8 cellular contexts compared by ENCODE assay signal in the genomic region with DNA sequence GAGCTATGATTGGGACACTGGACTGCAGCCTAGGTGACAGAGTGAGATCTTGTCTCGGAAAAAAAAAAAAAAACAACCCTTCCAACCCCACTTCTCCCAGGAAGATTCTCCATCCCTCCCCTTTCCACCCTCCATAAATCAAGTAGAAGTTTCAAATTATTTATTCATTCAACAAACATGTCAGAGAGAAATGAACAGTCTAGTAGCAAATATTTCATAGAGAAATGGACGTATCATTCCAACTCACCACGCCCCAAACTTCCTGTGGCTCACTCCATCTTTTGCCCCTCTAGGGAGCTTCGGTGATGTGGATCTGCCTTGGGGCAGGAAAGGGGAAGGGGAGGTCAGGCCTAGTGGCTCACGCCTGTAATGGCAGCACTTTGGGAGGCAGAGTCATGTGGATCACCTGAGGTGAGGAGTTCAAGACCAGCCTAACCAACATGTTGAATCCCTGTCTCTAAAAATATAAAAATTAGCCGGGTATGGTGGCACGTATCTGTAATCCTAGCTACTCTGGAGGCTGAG. TPM values are rescaled to one million over a fixed set of nuclear protein-coding genes. Genes with fewer than 3 reads are reported as not detected.
DNase-seq lines count a peak whose midpoint lies in the region; ATAC-seq and TF ChIP-seq lines count a peak whose summit lies in the region.

No MANE protein-coding gene starts in this region.

- H3K79me2 ChIP-seq in DOHH2 (ENCODE audit: control insufficient read depth, low read length): peaks cover 48% of the 10 kb centered on the region

- DNase-seq in OCI-M1 (lab: John Stamatoyannopoulos, UW) (peak; percentile 71), endodermal cell (peak; percentile 61), ovary (peak in 1 of 5 donors; percentile 33), NCI-H2171 (lab: John Stamatoyannopoulos, UW) (no peak), SIG-M5 treated with dmso at 0.1 percent for 504 hours (lab: John Stamatoyannopoulos, UW; ENCODE audit: unreplicated experiment) (no peak), cerebellar nuclear complex (lab: John Stamatoyannopoulos, UW) (no peak)

- no peaks in the 10 kb centered on the region for H3K9me2 ChIP-seq in DOHH2 (replicated peaks; ENCODE audit: control insufficient read depth, low read length)

- peak overlapping the region; percentile 86 for H3K4me3 ChIP-seq in DOHH2 (ENCODE audit: low read length)
- H3K4me3 ChIP-seq in endodermal cell (ENCODE audit: low read length): peak overlapping the region; percentile 84
- peak overlapping the region; percentile 85 for H3K4me3 ChIP-seq in ovary

- peaks cover 42% of the 10 kb centered on the region for H3K36me3 ChIP-seq in DOHH2 (ENCODE audit: control insufficient read depth, low read length)
- H3K36me3 ChIP-seq in endodermal cell (ENCODE audit: control insufficient read depth, insufficient read depth, low read length): peaks cover 26% of the 10 kb centered on the region
- H3K36me3 ChIP-seq in ovary: no peaks in the 10 kb centered on the region

- H3K27ac ChIP-seq in DOHH2 (ENCODE audit: low read depth, low read length) (peak overlapping the region; percentile 67), endodermal cell (ENCODE audit: low read depth, low read length) (no peak overlapping the region), ovary (peak overlapping the region in 1 of 2 donors; percentile 75)

- intact Hi-C loops in ovary (cut with DNase I): no loop called here

- no peak for ATAC-seq in GM19324 (IDR thresholded peaks at IDR 0.05; ENCODE audit: low FRiP score, unreplicated experiment)

- H3K4me2 ChIP-seq in DOHH2 (ENCODE audit: low read length): peak overlapping the region; percentile 94

- no peaks in the 10 kb centered on the region for H3K27me3 ChIP-seq in DOHH2 (ENCODE audit: control insufficient read depth, low read length)
- no peaks in the 10 kb centered on the region for H3K27me3 ChIP-seq in endodermal cell (ENCODE audit: control insufficient read depth, insufficient read depth, low read length, poor library complexity, severe bottlenecking)
- H3K27me3 ChIP-seq in ovary: no peaks in the 10 kb centered on the region

- peak overlapping the region; percentile 82 for H3K27ac Mint-ChIP-seq in endodermal cell

- peak; percentile 22 for TF ChIP-seq CTCF in DOHH2 (IDR thresholded peaks at IDR 0.05; ENCODE audit: low read depth, low read length, poor library complexity, severe bottlenecking)
- TF ChIP-seq CTCF in endodermal cell (conservative IDR thresholded peaks at IDR 0.05): peak; percentile 45
- no peak for TF ChIP-seq CTCF in ovary (IDR thresholded peaks at IDR 0.05)

- no peak for TF ChIP-seq EP300 in ovary (IDR thresholded peaks at IDR 0.05)

- no peaks in the 10 kb centered on the region for H3K9me3 ChIP-seq in DOHH2 (ENCODE audit: control insufficient read depth, insufficient read depth, low read length)
- no peaks in the 10 kb centered on the region for H3K9me3 ChIP-seq in endodermal cell (ENCODE audit: control insufficient read depth, low read length)
- no peaks in the 10 kb centered on the region for H3K9me3 ChIP-seq in ovary

- H3K9me3 Mint-ChIP-seq in endodermal cell: no peaks in the 10 kb centered on the region

- H4K20me1 ChIP-seq in DOHH2 (ENCODE audit: control insufficient read depth, insufficient read depth, low read depth, low read length): peaks cover 8% of the 10 kb centered on the region; the same call in 1 of the 2 replicates

- WGBS in endodermal cell (ENCODE audit: insufficient coverage in 1 of 2, insufficient read length in 1 of 2), 2 experiments: 91 to 96% methylated on average over 5 to 6 of the region's 7 CpGs
- 67 to 70% (median 70%) methylated on average over 7 of the region's 7 CpGs for WGBS in ovary, 3 donors

- peaks cover 14% of the 10 kb centered on the region for H3F3A ChIP-seq in DOHH2 (ENCODE audit: control insufficient read depth, insufficient read depth)

- peaks cover 15% of the 10 kb centered on the region for H3K36me3 Mint-ChIP-seq in endodermal cell (ENCODE audit: low read depth)

- peak overlapping the region; percentile 62 for H3K4me3 Mint-ChIP-seq in endodermal cell

- H3K4me1 ChIP-seq in DOHH2 (ENCODE audit: control insufficient read depth, low read length) (peaks cover 53% of the 10 kb centered on the region), endodermal cell (ENCODE audit: control insufficient read depth, insufficient read depth, low read length) (peaks cover 12% of the 10 kb centered on the region), ovary (ENCODE audit: insufficient read depth) (peaks cover 3% of the 10 kb centered on the region)

- H3K27me3 Mint-ChIP-seq in endodermal cell (ENCODE audit: insufficient read depth): peaks cover 9% of the 10 kb centered on the region

- peak overlapping the region; percentile 73 for H3K9ac ChIP-seq in endodermal cell (ENCODE audit: extremely low read depth, low read length, poor library complexity, severe bottlenecking)

- H3K4me1 Mint-ChIP-seq in endodermal cell: peaks cover 24% of the 10 kb centered on the region

- TF ChIP-seq POLR2A in ovary (IDR thresholded peaks at IDR 0.05): no peak

RNA-seq across cellular contexts. Expression of a gene that starts 0.6 kb away (rescaled TPM):
- 10 to 100 TPM; 24.7 to 30.0 TPM for total RNA-seq in endodermal cell
- 22.9 TPM for polyA plus RNA-seq in endodermal cell (2013, experiment 1 of 2)
- 18.2 TPM for polyA plus RNA-seq in endodermal cell (2013, experiment 2 of 2)
- total RNA-seq in ovary: 10 to 100 TPM in 5 of 7 donors, 1 to 10 TPM in 2; 6.2 to 27.2 (median 14.8) TPM
- 1 to 10 TPM; 2.8 to 9.1 TPM for polyA plus RNA-seq in ovary

RNA-seq across cellular contexts. Expression of a gene that starts 9.3 kb away (rescaled TPM):
- total RNA-seq in endodermal cell (1 to 10 TPM; 3.7 to 3.8 TPM), ovary (10 to 100 TPM in 2 of 7 donors, 1 to 10 TPM in 5; 3.1 to 16.3 (median 7.4) TPM)
- polyA plus RNA-seq in endodermal cell (2013, experiment 1 of 2): 13.3 TPM
- 13.4 TPM for polyA plus RNA-seq in endodermal cell (2013, experiment 2 of 2)
- polyA plus RNA-seq in ovary: 10 to 100 TPM in 1 of 2 donors, 1 to 10 TPM in 1; 4.3 to 10.6 TPM

RNA-seq across cellular contexts. Expression of a gene that starts 10.4 kb away (rescaled TPM):
- total RNA-seq in endodermal cell: 100 to 1,000 TPM; 155 to 188 TPM
- polyA plus RNA-seq in endodermal cell (2013, experiment 1 of 2): 146 TPM
- polyA plus RNA-seq in endodermal cell (2013, experiment 2 of 2): 131 TPM
- total RNA-seq in ovary: 100 to 1,000 TPM; 101 to 245 (median 108) TPM
- 100 to 1,000 TPM in 1 of 2 donors, 10 to 100 TPM in 1; 10.3 to 246 TPM for polyA plus RNA-seq in ovary

RNA-seq across cellular contexts. Expression of a gene that starts 18.0 kb away (rescaled TPM):
- total RNA-seq in endodermal cell: 10 to 100 TPM; 39.3 to 56.1 TPM
- polyA plus RNA-seq in endodermal cell (2013, experiment 1 of 2): 130 TPM
- 122 TPM for polyA plus RNA-seq in endodermal cell (2013, experiment 2 of 2)
- total RNA-seq in ovary: 1 to 10 TPM; 2.0 to 5.6 (median 3.1) TPM
- polyA plus RNA-seq in ovary: 1 to 10 TPM in 1 of 2 donors, under 1 TPM in 1; 0.25 to 2.9 TPM

RNA-seq across cellular contexts. Expression of a gene that starts 18.6 kb away (rescaled TPM):
- total RNA-seq in endodermal cell (1 to 10 TPM; 1.2 to 3.3 TPM), ovary (1 to 10 TPM in 4 of 7 donors, under 1 TPM in 3; 0.66 to 2.8 (median 1.7) TPM)
- polyA plus RNA-seq in endodermal cell (2013, experiment 1 of 2): 1.4 TPM
- 1.7 TPM for polyA plus RNA-seq in endodermal cell (2013, experiment 2 of 2)
- 1 to 10 TPM; 1.9 to 3.2 TPM for polyA plus RNA-seq in ovary

Comparison
In these comparisons a context has a peak if more than half of its experiments do, and no peak if none do; other contexts are left out.
1. CTCF ChIP-seq: peak in DOHH2 (single experiment) and endodermal cell (single experiment); none in ovary (0 of 3).
2. DNase-seq: peak in OCI-M1 (single experiment) and endodermal cell (single experiment); none in NCI-H2171 (single experiment), SIG-M5 treated with dmso at 0.1 percent for 504 hours (single experiment) and cerebellar nuclear complex (0 of 2).
3. Peak in every context shown above with its lines, with median percentiles within 50 percentile points of each other: H3K4me3 ChIP-seq.